Comparison of ENCODE assay signal across 9 cellular contexts in genomic region chr6:4253604-4254211, GRCh38.
DNase-seq lines count a peak whose midpoint lies in the region; ATAC-seq and TF ChIP-seq lines count a peak whose summit lies in the region.
"Had no signal": no experiment of that assay in that cellular context is flagged by ENCODE, and none has a peak within 500 bp of the region (broad histone marks: within the 10 kb centered on the region; RNA-seq: fewer than 3 reads in every experiment).

No MANE protein-coding gene starts in this region.

- H3K27me3 Mint-ChIP-seq in activated naive CD8-positive, alpha-beta T cell treated with anti-CD3 and anti-CD28 coated beads, Interleukin-2, amount 50 U/mL, for 24 hours = peaks cover 4% of the 10 kb centered on the region

- H3K9me3 ChIP-seq in mesenchymal stem cell (ENCODE audit: control insufficient read depth, low read length) = no peaks in the 10 kb centered on the region

- CTCF ChIA-PET in AG04449 (lab: Yijun Ruan, JAX) = interaction anchor here (0.8 to 1.8 kb wide), 11 partner anchors 9 to 276 kb away, joined by 3 to 16 read pairs (median 6); no protein-coding TSS in a partner anchor

- H3K18ac ChIP-seq in mesenchymal stem cell (ENCODE audit: low read depth in 1 of 2, low read length in 2 of 2) = peak overlapping the region in 1 of 2 experiments; percentile 80

- H3K27ac Mint-ChIP-seq in activated naive CD8-positive, alpha-beta T cell treated with anti-CD3 and anti-CD28 coated beads, Interleukin-2, amount 50 U/mL, for 24 hours = no peak overlapping the region

- WGBS in mesenchymal stem cell = 38% methylated on average over 5 of the region's 5 CpGs

- no peak overlapping the region for H3K4me3 Mint-ChIP-seq in activated naive CD8-positive, alpha-beta T cell treated with anti-CD3 and anti-CD28 coated beads, Interleukin-2, amount 50 U/mL, for 24 hours

- H2BK12ac ChIP-seq in mesenchymal stem cell (ENCODE audit: low read length in 2 of 2) = peak overlapping the region in 1 of 2 experiments; percentile 52

- no peak overlapping the region for H3K4me2 ChIP-seq in mesenchymal stem cell (ENCODE audit: low read length, poor library complexity, severe bottlenecking)
- H3K4me2 ChIP-seq: KMS-11 had no signal

- peak overlapping the region; percentile 89 for H4K8ac ChIP-seq in mesenchymal stem cell (ENCODE audit: low read length)

- H3K4me3 ChIP-seq in AG04449 (ENCODE audit: low read depth, low read length) (no peak overlapping the region), mesenchymal stem cell (ENCODE audit: insufficient read depth in 1 of 2, low read depth in 1 of 2, low read length in 2 of 2) (peak overlapping the region in 1 of 2 experiments; percentile 6)

- ATAC-seq in HG03159 (IDR thresholded peaks at IDR 0.05; ENCODE audit: unreplicated experiment) = no peak
- no peak for ATAC-seq in activated naive CD8-positive, alpha-beta T cell treated with anti-CD3 and anti-CD28 coated beads, Interleukin-2, amount 50 U/mL, for 24 hours

- H2AFZ ChIP-seq in mesenchymal stem cell (ENCODE audit: low read depth, low read length) = peak overlapping the region; percentile 15

- H2BK120ac ChIP-seq in mesenchymal stem cell (ENCODE audit: low read depth, low read length) = no peak overlapping the region

- H4K91ac ChIP-seq in mesenchymal stem cell (ENCODE audit: low read length) = peak overlapping the region; percentile 61

- H3K27me3 ChIP-seq in mesenchymal stem cell (ENCODE audit: control insufficient read depth in 1 of 2, insufficient read depth in 1 of 2, low read length in 2 of 2) = no peaks in the 10 kb centered on the region

- H3K79me1 ChIP-seq in mesenchymal stem cell (replicated peaks; ENCODE audit: low read length, poor library complexity, severe bottlenecking) = no peaks in the 10 kb centered on the region

- peaks cover 1% of the 10 kb centered on the region for H3K4me1 ChIP-seq in mesenchymal stem cell (ENCODE audit: control insufficient read depth, insufficient read depth, low read depth, low read length)

- H3K36me3 ChIP-seq in mesenchymal stem cell (ENCODE audit: control insufficient read depth in 1 of 2, insufficient read depth in 2 of 2, low read depth in 1 of 2, low read length in 2 of 2) = no peaks in the 10 kb centered on the region

- H2BK15ac ChIP-seq in mesenchymal stem cell (ENCODE audit: low read depth, poor library complexity, severe bottlenecking) = no peak overlapping the region

- peak overlapping the region in 1 of 2 experiments; percentile 13 for H3K4ac ChIP-seq in mesenchymal stem cell (ENCODE audit: low read depth in 1 of 2, low read length in 2 of 2)

- POLR2A ChIA-PET in AG04449 (lab: Yijun Ruan, JAX) = interaction anchor here (1.0 kb wide), 1 partner anchor 118 kb away, joined by 3 read pairs; no protein-coding TSS in a partner anchor

- H3K9ac ChIP-seq in mesenchymal stem cell (ENCODE audit: low read length) = peak overlapping the region; percentile 10
- H3K9ac ChIP-seq: KMS-11 had no signal

- H3K4me1 Mint-ChIP-seq in activated naive CD8-positive, alpha-beta T cell treated with anti-CD3 and anti-CD28 coated beads, Interleukin-2, amount 50 U/mL, for 24 hours = no peaks in the 10 kb centered on the region

- H2BK5ac ChIP-seq in mesenchymal stem cell (ENCODE audit: low read depth, low read length, poor library complexity, severe bottlenecking) = no peak overlapping the region

- H3K27ac ChIP-seq in mesenchymal stem cell (ENCODE audit: low read length, poor library complexity, severe bottlenecking) = no peak overlapping the region
- H3K27ac ChIP-seq: KMS-11 had no signal

- no peaks in the 10 kb centered on the region for H3K36me3 Mint-ChIP-seq in activated naive CD8-positive, alpha-beta T cell treated with anti-CD3 and anti-CD28 coated beads, Interleukin-2, amount 50 U/mL, for 24 hours (ENCODE audit: low read depth)

- no peaks in the 10 kb centered on the region for H3K9me3 Mint-ChIP-seq in activated naive CD8-positive, alpha-beta T cell treated with anti-CD3 and anti-CD28 coated beads, Interleukin-2, amount 50 U/mL, for 24 hours

- no peak overlapping the region for H3K23ac ChIP-seq in mesenchymal stem cell (ENCODE audit: low read length in 2 of 2)

- H2AK5ac ChIP-seq in mesenchymal stem cell (ENCODE audit: low read length, severe bottlenecking) = no peak overlapping the region

- peak; percentile 65 for TF ChIP-seq CTCF in AG04449 (IDR thresholded peaks at IDR 0.05; ENCODE audit: insufficient read depth, low read length, missing control alignments)

- no peak overlapping the region for H3K14ac ChIP-seq in mesenchymal stem cell (ENCODE audit: low read length in 2 of 2)

- DNase-seq in AG04449 (ENCODE audit: low read depth, low spot score) (peak; percentile 12), LHCN-M2 (ENCODE audit: low read depth) (peak; percentile 22), dedifferentiated amniotic fluid mesenchymal stem cell (ENCODE audit: extremely low spot score) (peak; percentile 92), mesenchymal stem cell (peak; percentile 82), cerebellar cortex (ENCODE audit: low spot score) (no peak), KG1 (lab: John Stamatoyannopoulos, UW) (no peak)
- no peak for DNase-seq in activated naive CD8-positive, alpha-beta T cell treated with anti-CD3 and anti-CD28 coated beads, Interleukin-2, amount 50 U/mL, for 24 hours

Comparison
In these comparisons a context has a peak if more than half of its experiments do, and no peak if none do; other contexts are left out.
1. DNase-seq: peak in AG04449 (single experiment), LHCN-M2 (single experiment), dedifferentiated amniotic fluid mesenchymal stem cell (single experiment) and mesenchymal stem cell (single experiment); none in activated naive CD8-positive, alpha-beta T cell treated with anti-CD3 and anti-CD28 coated beads, Interleukin-2, amount 50 U/mL, for 24 hours (single experiment), cerebellar cortex (single experiment) and KG1 (single experiment).